Comparison of ENCODE assay signal across 14 cellular contexts in the genomic region with DNA sequence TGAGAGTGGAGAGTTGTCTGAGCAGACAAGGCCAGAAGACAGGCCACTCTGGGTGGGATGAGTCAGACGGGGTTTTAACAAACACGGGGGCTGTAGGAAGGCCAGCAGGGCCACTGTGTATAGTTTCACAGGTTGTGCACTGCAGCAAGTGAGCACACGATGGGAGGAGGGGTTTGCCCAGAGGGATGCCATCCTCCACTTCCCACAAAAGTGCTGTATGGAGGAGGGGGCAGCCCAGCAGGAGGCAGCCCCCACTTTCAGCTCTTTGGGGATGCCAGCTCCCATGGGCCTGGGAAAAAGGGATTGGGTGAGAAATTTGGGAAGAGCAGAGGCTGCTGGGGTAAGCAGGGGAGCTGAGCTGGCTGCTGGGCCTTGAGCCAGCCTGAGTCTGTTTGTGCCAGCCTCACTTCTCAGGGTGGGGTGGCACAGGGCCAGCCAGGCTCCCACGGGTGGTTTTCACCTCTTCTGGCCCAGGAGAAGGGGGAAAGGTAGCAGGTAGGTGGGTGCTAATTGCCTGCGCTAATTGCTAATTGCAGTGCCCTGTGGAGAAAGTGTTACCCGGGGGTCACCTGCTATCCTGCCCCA. TPM values are rescaled to one million over a fixed set of nuclear protein-coding genes. Genes with fewer than 3 reads are reported as not detected.
A peak's percentile ranks its signal among the peaks of the same experiment; 100 is the strongest.
DNase-seq lines count a peak whose midpoint lies in the region; ATAC-seq and TF ChIP-seq lines count a peak whose summit lies in the region.
"Had no signal": no experiment of that assay in that cellular context is flagged by ENCODE, and none has a peak within 500 bp of the region (broad histone marks: within the 10 kb centered on the region; RNA-seq: fewer than 3 reads in every experiment).

No MANE protein-coding gene starts in this region.

- TF ChIP-seq CTCF in coronary artery (IDR thresholded peaks at IDR 0.05) (no peak), neural crest cell (conservative IDR thresholded peaks at IDR 0.05) (no peak)

- no peaks in the 10 kb centered on the region for H3K36me3 Mint-ChIP-seq in stimulated activated naive CD8-positive, alpha-beta T cell treated with anti-CD3 and anti-CD28 coated beads, Interleukin-15, Interleukin-2, amounts not matched to agents 100 ng/mL and 50 ng/mL, for 24 hours (ENCODE audit: low read depth)
- H3K36me3 Mint-ChIP-seq in neural crest cell (ENCODE audit: low read depth), result no peaks in the 10 kb centered on the region
- H3K36me3 Mint-ChIP-seq: activated naive CD8-positive, alpha-beta T cell treated with anti-CD3 and anti-CD28 coated beads, Interleukin-2, amount 10 ng/mL, durations not matched to agents 7 days and 5 days had no signal

- peak overlapping the region; percentile 13 for H3K27ac Mint-ChIP-seq in stimulated activated naive CD8-positive, alpha-beta T cell treated with anti-CD3 and anti-CD28 coated beads, Interleukin-15, Interleukin-2, amounts not matched to agents 100 ng/mL and 50 ng/mL, for 24 hours
- no peak overlapping the region for H3K27ac Mint-ChIP-seq in stimulated activated naive CD8-positive, alpha-beta T cell treated with anti-CD3 and anti-CD28 coated beads, Interleukin-15, amount 100 ng/mL, for 72 hours
- H3K27ac Mint-ChIP-seq in neural crest cell (ENCODE audit: unreplicated experiment), result peak overlapping the region; percentile 72
- H3K27ac Mint-ChIP-seq: activated naive CD8-positive, alpha-beta T cell treated with anti-CD3 and anti-CD28 coated beads, Interleukin-2, amount 10 ng/mL, durations not matched to agents 7 days and 5 days had no signal

- no peaks in the 10 kb centered on the region for H3K4me1 Mint-ChIP-seq in stimulated activated naive CD8-positive, alpha-beta T cell treated with anti-CD3 and anti-CD28 coated beads, Interleukin-15, Interleukin-2, amounts not matched to agents 100 ng/mL and 50 ng/mL, for 24 hours (ENCODE audit: low read depth)
- H3K4me1 Mint-ChIP-seq in stimulated activated naive CD8-positive, alpha-beta T cell treated with anti-CD3 and anti-CD28 coated beads, Interleukin-15, amount 100 ng/mL, for 72 hours, result no peaks in the 10 kb centered on the region
- no peaks in the 10 kb centered on the region for H3K4me1 Mint-ChIP-seq in neural crest cell
- H3K4me1 Mint-ChIP-seq: activated naive CD8-positive, alpha-beta T cell treated with anti-CD3 and anti-CD28 coated beads, Interleukin-2, amount 10 ng/mL, durations not matched to agents 7 days and 5 days had no signal

- DNase-seq in stimulated activated naive CD8-positive, alpha-beta T cell treated with anti-CD3 and anti-CD28 coated beads, Interleukin-15, amount 100 ng/mL, for 72 hours, result no peak
- DNase-seq in coronary artery (ENCODE audit: low spot score) (no peak), neural crest cell (ENCODE audit: low read depth, low spot score) (no peak), DMS53 (lab: John Stamatoyannopoulos, UW) (no peak)
- DNase-seq: activated CD4-positive, CD25-positive, alpha-beta regulatory T cell; activated naive CD8-positive, alpha-beta T cell treated with anti-CD3 and anti-CD28 coated beads, Interleukin-2, amount 10 ng/mL, durations not matched to agents 7 days and 5 days; small intestine; stimulated activated naive CD8-positive, alpha-beta T cell treated with anti-CD3 and anti-CD28 coated beads, Interleukin-15, Interleukin-2, amounts not matched to agents 100 U/mL and 50 U/mL, for 24 hours had no signal

- no peak for ATAC-seq in stimulated activated naive CD8-positive, alpha-beta T cell treated with anti-CD3 and anti-CD28 coated beads, Interleukin-15, amount 100 ng/mL, for 72 hours
- ATAC-seq in GM21717 (IDR thresholded peaks at IDR 0.05; ENCODE audit: unreplicated experiment), result no peak
- ATAC-seq in HG03457 (IDR thresholded peaks at IDR 0.05; ENCODE audit: unreplicated experiment), result no peak
- no peak for ATAC-seq in GM21526 (IDR thresholded peaks at IDR 0.05; ENCODE audit: low FRiP score, unreplicated experiment)
- ATAC-seq: esophagus mucosa; stimulated activated naive CD8-positive, alpha-beta T cell treated with anti-CD3 and anti-CD28 coated beads, Interleukin-15, Interleukin-2, amounts not matched to agents 100 U/mL and 50 U/mL, for 24 hours had no signal

- H3K4me3 ChIP-seq in coronary artery, result no peak overlapping the region

- peak overlapping the region; percentile 2 to 70 for H3K27ac ChIP-seq in coronary artery

- no peak overlapping the region for H3K4me3 Mint-ChIP-seq in stimulated activated naive CD8-positive, alpha-beta T cell treated with anti-CD3 and anti-CD28 coated beads, Interleukin-15, Interleukin-2, amounts not matched to agents 100 ng/mL and 50 ng/mL, for 24 hours
- H3K4me3 Mint-ChIP-seq in stimulated activated naive CD8-positive, alpha-beta T cell treated with anti-CD3 and anti-CD28 coated beads, Interleukin-15, amount 100 ng/mL, for 72 hours, result no peak overlapping the region
- peak overlapping the region; percentile 41 for H3K4me3 Mint-ChIP-seq in neural crest cell
- H3K4me3 Mint-ChIP-seq: activated naive CD8-positive, alpha-beta T cell treated with anti-CD3 and anti-CD28 coated beads, Interleukin-2, amount 10 ng/mL, durations not matched to agents 7 days and 5 days had no signal

- H3K9me3 Mint-ChIP-seq in stimulated activated naive CD8-positive, alpha-beta T cell treated with anti-CD3 and anti-CD28 coated beads, Interleukin-15, Interleukin-2, amounts not matched to agents 100 ng/mL and 50 ng/mL, for 24 hours, result no peaks in the 10 kb centered on the region
- H3K9me3 Mint-ChIP-seq in stimulated activated naive CD8-positive, alpha-beta T cell treated with anti-CD3 and anti-CD28 coated beads, Interleukin-15, amount 100 ng/mL, for 72 hours, result no peaks in the 10 kb centered on the region
- no peaks in the 10 kb centered on the region for H3K9me3 Mint-ChIP-seq in neural crest cell
- H3K9me3 Mint-ChIP-seq: activated naive CD8-positive, alpha-beta T cell treated with anti-CD3 and anti-CD28 coated beads, Interleukin-2, amount 10 ng/mL, durations not matched to agents 7 days and 5 days had no signal

- no peaks in the 10 kb centered on the region for H3K27me3 Mint-ChIP-seq in stimulated activated naive CD8-positive, alpha-beta T cell treated with anti-CD3 and anti-CD28 coated beads, Interleukin-15, Interleukin-2, amounts not matched to agents 100 ng/mL and 50 ng/mL, for 24 hours
- H3K27me3 Mint-ChIP-seq in stimulated activated naive CD8-positive, alpha-beta T cell treated with anti-CD3 and anti-CD28 coated beads, Interleukin-15, amount 100 ng/mL, for 72 hours, result no peaks in the 10 kb centered on the region
- no peaks in the 10 kb centered on the region for H3K27me3 Mint-ChIP-seq in neural crest cell (ENCODE audit: low read depth)

RNA-seq across cellular contexts. Expression of a gene that starts 6.7 kb away (rescaled TPM):
- 6.6 and 7.3 TPM in 2 replicates for total RNA-seq in neural crest cell

RNA-seq across cellular contexts. Expression of a gene that starts 25.1 kb away (rescaled TPM):
- total RNA-seq in neural crest cell, result not detected in 2 replicates
- total RNA-seq: activated naive CD8-positive, alpha-beta T cell treated with anti-CD3 and anti-CD28 coated beads, Interleukin-2, amount 10 ng/mL, durations not matched to agents 7 days and 5 days; esophagus mucosa; lung microvascular endothelial cell had no signal

RNA-seq across cellular contexts. Expression of a gene that starts 42.4 kb away (rescaled TPM):
- total RNA-seq in neural crest cell, result not detected in 2 replicates
- total RNA-seq: activated naive CD8-positive, alpha-beta T cell treated with anti-CD3 and anti-CD28 coated beads, Interleukin-2, amount 10 ng/mL, durations not matched to agents 7 days and 5 days; esophagus mucosa; lung microvascular endothelial cell had no signal

RNA-seq across cellular contexts. Expression of a gene that starts 59.7 kb away (rescaled TPM):
- total RNA-seq in neural crest cell, result 95.0 and 95.2 TPM in 2 replicates

Comparison
In these comparisons a context has a peak if more than half of its experiments do, and no peak if none do; other contexts are left out.
1. H3K27ac Mint-ChIP-seq: peak in stimulated activated naive CD8-positive, alpha-beta T cell treated with anti-CD3 and anti-CD28 coated beads, Interleukin-15, Interleukin-2, amounts not matched to agents 100 ng/mL and 50 ng/mL, for 24 hours (single experiment) and neural crest cell (single experiment); none in stimulated activated naive CD8-positive, alpha-beta T cell treated with anti-CD3 and anti-CD28 coated beads, Interleukin-15, amount 100 ng/mL, for 72 hours (0 of 2).